In genomic region chr2:173797586-173798263, GRCh38 we compare ENCODE assay signal across 17 cellular contexts.
"Had no signal": no experiment of that assay in that cellular context is flagged by ENCODE, and none has a peak within 500 bp of the region (broad histone marks: within the 10 kb centered on the region; RNA-seq: fewer than 3 reads in every experiment).

No MANE protein-coding gene starts in this region.

- H3K4me1 ChIP-seq: gastrocnemius medialis, heart right ventricle, spleen had no signal

- H3K9me3 Mint-ChIP-seq: naive thymus-derived CD4-positive, alpha-beta T cell; nephron progenitor cell had no signal

- H3K4me3 ChIP-seq: gastrocnemius medialis, heart right ventricle, spleen, stomach, thoracic aorta, transverse colon had no signal

- H3K36me3 ChIP-seq: gastrocnemius medialis, heart right ventricle, spleen, stomach, thoracic aorta, transverse colon had no signal

- FAIRE-seq: endometrium had no signal

- H3K4me1 Mint-ChIP-seq: naive thymus-derived CD4-positive, alpha-beta T cell had no signal

- H3K27ac ChIP-seq: gastrocnemius medialis, heart right ventricle, spleen, stomach, thoracic aorta, transverse colon had no signal

- H3K27ac Mint-ChIP-seq: naive thymus-derived CD4-positive, alpha-beta T cell; nephron progenitor cell had no signal

- H3K9me3 ChIP-seq: gastrocnemius medialis, heart right ventricle, spleen, stomach, thoracic aorta, transverse colon had no signal

- H3K27me3 ChIP-seq: gastrocnemius medialis, spleen, stomach had no signal

- H3K36me3 Mint-ChIP-seq: naive thymus-derived CD4-positive, alpha-beta T cell had no signal

- H3K4me3 Mint-ChIP-seq: naive thymus-derived CD4-positive, alpha-beta T cell; nephron progenitor cell had no signal

- DNase-seq: effector memory CD4-positive, alpha-beta T cell; gastrocnemius medialis; heart right ventricle; hypothalamus; naive thymus-derived CD4-positive, alpha-beta T cell; nephron progenitor cell; posterior cingulate gyrus; spleen; stimulated activated CD4-positive, alpha-beta T cell treated with anti-CD3 and anti-CD28 coated beads, Interleukin-2, amount 100 ng/mL, for 24 hours; stimulated activated naive CD4-positive, alpha-beta T cell; stomach; substantia nigra; transverse colon had no signal

- ATAC-seq: esophagus mucosa; gastrocnemius medialis; heart right ventricle; naive thymus-derived CD4-positive, alpha-beta T cell; sciatic nerve had no signal
